In genomic region chr3:161415506-161416231, GRCh38 we compare ENCODE assay signal across 9 cellular contexts. TPM values are rescaled to one million over a fixed set of nuclear protein-coding genes. Genes with fewer than 3 reads are reported as not detected.
DNase-seq lines count a peak whose midpoint lies in the region.
"Had no signal": no experiment of that assay in that cellular context is flagged by ENCODE, and none has a peak within 500 bp of the region (broad histone marks: within the 10 kb centered on the region; RNA-seq: fewer than 3 reads in every experiment).

No MANE protein-coding gene starts in this region.

- DNase-seq in H4 (ENCODE audit: low spot score), result peak; percentile 92
- DNase-seq in astrocyte of the hippocampus (ENCODE audit: low read depth, low spot score), result peak; percentile 94
- no peak for DNase-seq in NCI-H187 (lab: John Stamatoyannopoulos, UW)
- DNase-seq in DMS153 (lab: John Stamatoyannopoulos, UW), result no peak
- DNase-seq in stimulated activated CD4-positive, alpha-beta T cell treated with anti-CD3 and anti-CD28 coated beads, Interleukin-1b, Interleukin-23, amount 100 ng/mL, for 48 hours, result no peak
- no peak for DNase-seq in activated T-cell treated with anti-CD3 and anti-CD28 coated beads for 4 hours
- DNase-seq: WERI-Rb-1 had no signal

- H3K9me3 ChIP-seq in iPS-20b (ENCODE audit: insufficient read depth, low read depth, low read length), result peaks cover 6% of the 10 kb centered on the region

- H3K4me3 ChIP-seq in iPS-20b (ENCODE audit: low read length), result no peak overlapping the region
- no peak overlapping the region for H3K4me3 ChIP-seq in skin epidermis

- no peak overlapping the region for H3K9ac ChIP-seq in iPS-20b (ENCODE audit: low read depth, low read length)

- peaks cover 18% of the 10 kb centered on the region for H3K4me1 ChIP-seq in iPS-20b (ENCODE audit: insufficient read depth, low read length)

- no peaks in the 10 kb centered on the region for H3K27me3 ChIP-seq in iPS-20b (ENCODE audit: insufficient read depth, low read length)

- H3K27ac ChIP-seq in iPS-20b (ENCODE audit: low read length), result peak overlapping the region; percentile 23
- H3K27ac ChIP-seq in skin epidermis, result peak overlapping the region in 19 of 21 experiments; percentile 3 to 83 (median 64)
- H3K27ac ChIP-seq: WERI-Rb-1 had no signal

- H3K36me3 ChIP-seq in iPS-20b (ENCODE audit: insufficient read depth, low read depth, low read length), result no peaks in the 10 kb centered on the region
- H3K36me3 ChIP-seq: WERI-Rb-1 had no signal

RNA-seq across cellular contexts. Expression of gene SPTSSB, which starts 44.4 kb away (rescaled TPM):
- total RNA-seq in H4 (2014; rRNA removed; shearing (Covaris generic)), result not detected in 2 replicates

Comparison
In these comparisons a context has a peak if more than half of its experiments do, and no peak if none do; other contexts are left out.
1. DNase-seq: peak in H4 (single experiment) and astrocyte of the hippocampus (single experiment); none in NCI-H187 (0 of 2), DMS153 (single experiment), stimulated activated CD4-positive, alpha-beta T cell treated with anti-CD3 and anti-CD28 coated beads, Interleukin-1b, Interleukin-23, amount 100 ng/mL, for 48 hours (single experiment) and activated T-cell treated with anti-CD3 and anti-CD28 coated beads for 4 hours (single experiment).